25 cellular contexts compared by ENCODE assay signal in genomic region chr15:43771816-43772215, GRCh38. TPM values are rescaled to one million over a fixed set of nuclear protein-coding genes. Genes with fewer than 3 reads are reported as not detected.
DNase-seq lines count a peak whose midpoint lies in the region; ATAC-seq, FAIRE-seq and TF ChIP-seq lines count a peak whose summit lies in the region.
"Had no signal": no experiment of that assay in that cellular context is flagged by ENCODE, and none has a peak within 500 bp of the region (broad histone marks: within the 10 kb centered on the region; RNA-seq: fewer than 3 reads in every experiment).

No MANE protein-coding gene starts in this region.

- no peak for DNase-seq in activated naive CD4-positive, alpha-beta T cell treated with anti-CD3 and anti-CD28 coated beads, Interleukin-2, amount 50 U/mL, for 72 hours (ENCODE audit: low spot score in 2 of 2)
- DNase-seq in activated naive CD4-positive, alpha-beta T cell treated with anti-CD3 and anti-CD28 coated beads, Interleukin-2, amount 50 U/mL, for 16 hours: no peak
- DNase-seq in bronchial epithelial cell (ENCODE audit: low read depth) (peak; percentile 33), left ventricle myocardium superior (no peak), upper lobe of left lung (peak in 1 of 2 donors; percentile 39), WERI-Rb-1 (no peak), OCI-M2 (lab: John Stamatoyannopoulos, UW; ENCODE audit: unreplicated experiment) (no peak)
- DNase-seq in activated naive CD4-positive, alpha-beta T cell treated with Interleukin-2 at 50 U/mL for 16 hours: no peak
- DNase-seq: activated CD4-positive, alpha-beta memory T cell treated with anti-CD3 and anti-CD28 coated beads, Interleukin-2, amount 10 ng/mL, durations not matched to agents 7 days and 5 days; DMS153; H7; lower lobe of right lung; NCI-H1436 treated with DMSO at 0.1 percent for 48 hours; NCI-H774; pancreas; PC-9; sigmoid colon; stimulated activated CD4-positive, alpha-beta T cell treated with anti-CD3 and anti-CD28 coated beads, Interleukin-1b, Interleukin-23, amount 100 ng/mL, for 48 hours; stimulated activated naive CD4-positive, alpha-beta T cell treated with Interleukin-2 at 50 U/mL for 16 hours; T-helper 2 cell had no signal

- WGBS in upper lobe of left lung, 2 donors: 59 to 62% methylated on average over 2 of the region's 2 CpGs

- H3K9me3 ChIP-seq in upper lobe of left lung (no peaks in the 10 kb centered on the region), WERI-Rb-1 (ENCODE audit: severe bottlenecking) (no peaks in the 10 kb centered on the region)
- H3K9me3 ChIP-seq: lower lobe of right lung, pancreas, sigmoid colon, SJSA1, tibial nerve had no signal

- TF ChIP-seq EP300 in upper lobe of left lung (IDR thresholded peaks at IDR 0.05): peak in 1 of 4 donors; percentile 37

- H3K27me3 ChIP-seq in bronchial epithelial cell (ENCODE audit: control insufficient read depth, insufficient read depth, low read length) (no peaks in the 10 kb centered on the region), upper lobe of left lung (no peaks in the 10 kb centered on the region), WERI-Rb-1 (ENCODE audit: insufficient read depth, low read depth, severe bottlenecking) (no peaks in the 10 kb centered on the region)
- H3K27me3 ChIP-seq: pancreas, sigmoid colon, SJSA1, tibial nerve had no signal

- H3K36me3 Mint-ChIP-seq in activated naive CD4-positive, alpha-beta T cell treated with anti-CD3 and anti-CD28 coated beads, Interleukin-2, amount 50 U/mL, for 72 hours: peaks cover 13 to 27% of the 10 kb centered on the region in 2 donors

- H3K36me3 ChIP-seq in bronchial epithelial cell (ENCODE audit: control insufficient read depth, insufficient read depth, low read length) (peaks cover 27% of the 10 kb centered on the region), upper lobe of left lung (peaks cover 24 to 74% (median 62%) of the 10 kb centered on the region in 4 donors), WERI-Rb-1 (peaks cover 68% of the 10 kb centered on the region)

- intact Hi-C loops in left ventricle myocardium superior (cut with micrococcal nuclease): no loop called here

- TF ChIP-seq CTCF in bronchial epithelial cell (IDR thresholded peaks at IDR 0.05; ENCODE audit: insufficient read depth, low read length, severe bottlenecking) (no peak), upper lobe of left lung (IDR thresholded peaks at IDR 0.05) (no peak), WERI-Rb-1 (IDR thresholded peaks at IDR 0.05; ENCODE audit: low read depth, low read length) (no peak)

- H3K4me3 ChIP-seq in bronchial epithelial cell (ENCODE audit: low read depth, low read length) (no peak overlapping the region), upper lobe of left lung (no peak overlapping the region), WERI-Rb-1 (ENCODE audit: low read depth, low read length) (no peak overlapping the region)
- H3K4me3 ChIP-seq: lower lobe of right lung, pancreas, PC-9, sigmoid colon, SJSA1, tibial nerve had no signal

- no peak for TF ChIP-seq POLR2A in upper lobe of left lung (IDR thresholded peaks at IDR 0.05)

- H3K9me3 Mint-ChIP-seq in activated naive CD4-positive, alpha-beta T cell treated with anti-CD3 and anti-CD28 coated beads, Interleukin-2, amount 50 U/mL, for 72 hours: no peaks in the 10 kb centered on the region
- H3K9me3 Mint-ChIP-seq: activated CD4-positive, alpha-beta memory T cell treated with anti-CD3 and anti-CD28 coated beads, Interleukin-2, amount 10 ng/mL, durations not matched to agents 7 days and 5 days had no signal

- H3K27ac Mint-ChIP-seq in activated naive CD4-positive, alpha-beta T cell treated with anti-CD3 and anti-CD28 coated beads, Interleukin-2, amount 50 U/mL, for 72 hours: peak overlapping the region; percentile 36 to 52
- H3K27ac Mint-ChIP-seq: activated CD4-positive, alpha-beta memory T cell treated with anti-CD3 and anti-CD28 coated beads, Interleukin-2, amount 10 ng/mL, durations not matched to agents 7 days and 5 days had no signal

- H3K27ac ChIP-seq in upper lobe of left lung (peak overlapping the region in 3 of 4 donors; percentile 36 to 65 (median 48)), WERI-Rb-1 (no peak overlapping the region)
- H3K27ac ChIP-seq: C4-2B, lower lobe of right lung, pancreas, PC-9, sigmoid colon, SJSA1 had no signal

- peaks cover 7 to 15% (median 8%) of the 10 kb centered on the region in 4 donors for H3K4me1 ChIP-seq in upper lobe of left lung
- H3K4me1 ChIP-seq: pancreas had no signal

- no peak for FAIRE-seq in bronchial epithelial cell (lab: Jason Lieb, UNC)
- FAIRE-seq: GM12892, pancreas had no signal

- ATAC-seq in activated naive CD4-positive, alpha-beta T cell treated with anti-CD3 and anti-CD28 coated beads, Interleukin-2, amount 50 U/mL, for 72 hours: no peak
- peak; percentile 34 for ATAC-seq in left ventricle myocardium superior
- peak; percentile 13 to 48 for ATAC-seq in upper lobe of left lung (ENCODE audit: low FRiP score in 2 of 2)
- ATAC-seq: lower lobe of right lung, pancreas had no signal

RNA-seq across cellular contexts. Expression of gene ELL3, which starts 5.0 kb away (rescaled TPM):
- total RNA-seq in activated naive CD4-positive, alpha-beta T cell treated with anti-CD3 and anti-CD28 coated beads, Interleukin-2, amount 50 U/mL, for 72 hours: 1 to 10 TPM; 4.5 to 9.3 TPM
- total RNA-seq in bronchial epithelial cell (20.2 and 23.2 TPM in 2 replicates), left ventricle myocardium superior (1.3 TPM), upper lobe of left lung (1 to 10 TPM; 1.7 to 8.4 (median 4.3) TPM)

RNA-seq across cellular contexts. Expression of gene SERF2, which starts 20.3 kb away (rescaled TPM):
- total RNA-seq in activated naive CD4-positive, alpha-beta T cell treated with anti-CD3 and anti-CD28 coated beads, Interleukin-2, amount 50 U/mL, for 72 hours: 100 to 1,000 TPM; 714 to 722 TPM
- total RNA-seq in bronchial epithelial cell (286 and 340 TPM in 2 replicates), left ventricle myocardium superior (1,014 TPM), upper lobe of left lung (1,000 to 10,000 TPM in 1 of 6 donors, 100 to 1,000 TPM in 5; 285 to 1,034 (median 752) TPM)

RNA-seq across cellular contexts. Expression of gene PDIA3, which starts 25.6 kb away (rescaled TPM):
- 100 to 1,000 TPM; 144 to 224 TPM for total RNA-seq in activated naive CD4-positive, alpha-beta T cell treated with anti-CD3 and anti-CD28 coated beads, Interleukin-2, amount 50 U/mL, for 72 hours
- total RNA-seq in bronchial epithelial cell (115 and 130 TPM in 2 replicates), left ventricle myocardium superior (152 TPM), upper lobe of left lung (100 to 1,000 TPM in 4 of 6 donors, 10 to 100 TPM in 2; 18.9 to 450 (median 161) TPM)

RNA-seq across cellular contexts. Expression of gene SERINC4, which starts 28.2 kb away (rescaled TPM):
- total RNA-seq in activated naive CD4-positive, alpha-beta T cell treated with anti-CD3 and anti-CD28 coated beads, Interleukin-2, amount 50 U/mL, for 72 hours: under 1 TPM; 0.31 to 0.61 TPM
- total RNA-seq in bronchial epithelial cell (0.13 TPM in 1 of 2 replicates, not detected in the other), left ventricle myocardium superior (not detected), upper lobe of left lung (under 1 TPM in 1 of 6 donors, not detected in 5; 0.34 TPM)
- total RNA-seq: dermis microvascular lymphatic vessel endothelial cell, lower lobe of right lung, SJSA1 had no signal

RNA-seq across cellular contexts. Expression of gene HYPK, which starts 28.6 kb away (rescaled TPM):
- 10 to 100 TPM; 11.6 to 35.2 TPM for total RNA-seq in activated naive CD4-positive, alpha-beta T cell treated with anti-CD3 and anti-CD28 coated beads, Interleukin-2, amount 50 U/mL, for 72 hours
- total RNA-seq in bronchial epithelial cell (6.8 and 9.0 TPM in 2 replicates), left ventricle myocardium superior (12.3 TPM), upper lobe of left lung (10 to 100 TPM in 5 of 6 donors, 1 to 10 TPM in 1; 6.5 to 41.9 (median 14.1) TPM)

Comparison
In these comparisons a context has a peak if more than half of its experiments do, and no peak if none do; other contexts are left out.
1. ATAC-seq: peak in left ventricle myocardium superior (single experiment) and upper lobe of left lung (2 of 2); none in activated naive CD4-positive, alpha-beta T cell treated with anti-CD3 and anti-CD28 coated beads, Interleukin-2, amount 50 U/mL, for 72 hours (0 of 2).